Comparison of ENCODE assay signal across 23 cellular contexts in the genomic region with DNA sequence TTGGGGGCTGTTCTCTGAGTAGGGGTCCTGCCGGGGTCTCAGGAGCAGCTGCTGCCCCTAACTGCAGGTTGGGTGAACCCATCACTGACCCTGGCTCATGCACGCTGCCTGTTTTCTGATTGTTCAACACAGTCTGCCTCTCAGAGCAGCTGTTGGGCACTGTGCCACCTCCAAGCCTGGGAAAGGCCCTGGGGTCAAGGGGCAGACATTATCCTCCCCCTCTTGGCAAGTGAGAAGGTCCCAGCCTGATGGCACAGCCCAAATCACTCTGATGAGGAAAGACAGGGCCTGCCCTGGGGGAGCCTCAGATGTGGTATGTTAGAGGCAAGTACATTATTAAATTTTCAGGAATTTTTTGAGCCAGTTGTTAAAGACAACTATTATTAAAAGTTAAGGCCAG. TPM values are rescaled to one million over a fixed set of nuclear protein-coding genes. Genes with fewer than 3 reads are reported as not detected.
DNase-seq lines count a peak whose midpoint lies in the region; ATAC-seq, FAIRE-seq and TF ChIP-seq lines count a peak whose summit lies in the region.
"Had no signal": no experiment of that assay in that cellular context is flagged by ENCODE, and none has a peak within 500 bp of the region (broad histone marks: within the 10 kb centered on the region; RNA-seq: fewer than 3 reads in every experiment).

No MANE protein-coding gene starts in this region.

- peak in 1 of 2 donors; percentile 63 for TF ChIP-seq RAD21 in liver (IDR thresholded peaks at IDR 0.05)
- TF ChIP-seq RAD21 in HepG2 (CRISPR knock-in tag; IDR thresholded peaks at IDR 0.05): no peak

- POLR2A ChIA-PET in HepG2 (lab: Yijun Ruan, JAX): interaction anchor here (1.1 kb wide), 1 partner anchor 10 kb away, joined by 3 read pairs; no protein-coding TSS in a partner anchor

- no peaks in the 10 kb centered on the region for H3K9me3 ChIP-seq in liver (ENCODE audit: control insufficient read depth in 4 of 4, low read length in 3 of 4)
- H3K9me3 ChIP-seq in HepG2 (ENCODE audit: low read length): no peaks in the 10 kb centered on the region
- H3K9me3 ChIP-seq in colonic mucosa: no peaks in the 10 kb centered on the region
- no peaks in the 10 kb centered on the region for H3K9me3 ChIP-seq in mucosa of descending colon
- H3K9me3 ChIP-seq: HAP-1 had no signal

- TF ChIP-seq EP300 in HepG2 (IDR thresholded peaks at IDR 0.05; ENCODE audit: low read depth in 2 of 2, low read length in 2 of 2) (no peak), HepG2 (CRISPR knock-in tag; IDR thresholded peaks at IDR 0.05; ENCODE audit: borderline replicate concordance) (no peak)

- intact Hi-C loops in HepG2 (cut with micrococcal nuclease; ENCODE audit: unreplicated experiment) (no loop called here), colonic mucosa (cut with DNase I) (no loop called here), mucosa of descending colon (cut with DNase I, micrococcal nuclease) (no loop called here), head of caudate nucleus (cut with DNase I) (no loop called here)

- ATAC-seq in HepG2: no peak
- peak; percentile 13 for ATAC-seq in mucosa of descending colon
- ATAC-seq in HG02885 (IDR thresholded peaks at IDR 0.05; ENCODE audit: poor library complexity, unreplicated experiment): no peak
- ATAC-seq: CD8-positive, alpha-beta T cell had no signal

- H3K27me3 ChIP-seq in liver (ENCODE audit: control insufficient read depth in 4 of 4, insufficient read depth in 4 of 4, low read length in 3 of 4) (no peaks in the 10 kb centered on the region), HepG2 (ENCODE audit: control insufficient read depth in 1 of 2, insufficient read depth in 2 of 2, low read length in 2 of 2) (no peaks in the 10 kb centered on the region), colonic mucosa (no peaks in the 10 kb centered on the region)

- H3K79me2 ChIP-seq in HepG2 (ENCODE audit: insufficient read depth, low read length): no peaks in the 10 kb centered on the region

- in situ Hi-C loops in HepG2 (cut with HindIII; ENCODE audit: extremely low pct_ligation_motif_present, low pct_unique_long_range_greater_than_20kb): no loop called here

- no peak overlapping the region for H3K4me2 ChIP-seq in HepG2 (ENCODE audit: low read depth, low read length)

- no peak for TF ChIP-seq POLR2A in HepG2 (IDR thresholded peaks at IDR 0.05; ENCODE audit: insufficient read depth in 1 of 2, low read depth in 2 of 2, low read length in 2 of 2)

- H2AFZ ChIP-seq in HepG2 (ENCODE audit: low read length): no peak overlapping the region

- peaks cover 2 to 19% (median 10%) of the 10 kb centered on the region in 4 donors for H3K4me1 ChIP-seq in liver (ENCODE audit: control insufficient read depth in 4 of 4, insufficient read depth in 4 of 4, low read length in 3 of 4)
- H3K4me1 ChIP-seq in HepG2 (ENCODE audit: insufficient read depth, low read length): peaks cover 24% of the 10 kb centered on the region
- peaks cover 4% of the 10 kb centered on the region for H3K4me1 ChIP-seq in colonic mucosa
- H3K4me1 ChIP-seq in mucosa of descending colon (ENCODE audit: low read depth): peaks cover 22% of the 10 kb centered on the region
- H3K4me1 ChIP-seq: HAP-1 had no signal

- H3K9ac ChIP-seq in liver (ENCODE audit: low read depth in 1 of 2, low read length in 2 of 2) (no peak overlapping the region), HepG2 (ENCODE audit: insufficient read depth, low read depth, low read length) (no peak overlapping the region), colonic mucosa (ENCODE audit: low read depth in 2 of 2, low read length in 2 of 2) (no peak overlapping the region)

- no TSS peak for BruUV-seq in HepG2 (replicated peaks; lab: Mats Ljungman, UMichigan)

- WGBS in liver: 24% methylated on average over 2 of the region's 2 CpGs
- WGBS in HepG2 (ENCODE audit: low lambda C conversion rate): no CpG with 5 or more reads among the region's 2 CpGs

- no peak for FAIRE-seq in HepG2 (lab: Jason Lieb, UNC)
- FAIRE-seq: GM12892, GM19239 had no signal

- CTCF ChIA-PET in HepG2 (lab: Yijun Ruan, JAX; ENCODE audit: low intra/inter-chr PET ratio, low total read pairs): no interaction called here

- no peak for DNase-seq in HepG2 (ENCODE audit: low spot score)
- peak; percentile 69 for DNase-seq in colonic mucosa
- no peak for DNase-seq in mucosa of descending colon
- DNase-seq in head of caudate nucleus: no peak
- no peak for DNase-seq in cerebellar cortex (ENCODE audit: low spot score)
- DNase-seq: DND-41, GDM1, IMR-90, Kasumi-1, NCI-H1417 treated with DMSO at 0.1 percent for 48 hours, NCI-H2029, NCI-H2171 treated with DMSO at 0.1 percent for 48 hours, NCI-H524, OCI-M1, SHP77 had no signal

- H3K27ac ChIP-seq in liver (ENCODE audit: low read depth in 1 of 2, low read length in 2 of 2) (no peak overlapping the region), HepG2 (ENCODE audit: extremely low read length, insufficient read depth, low read length) (no peak overlapping the region), colonic mucosa (no peak overlapping the region)

- no peak overlapping the region for H3K4me3 ChIP-seq in liver (ENCODE audit: low read depth in 1 of 3, low read length in 3 of 3)
- H3K4me3 ChIP-seq in HepG2 (replicated peaks in 1 of 3; ENCODE audit: insufficient read depth in 1 of 3, low read depth in 2 of 3, low read length in 3 of 3): no peak overlapping the region
- no peak overlapping the region for H3K4me3 ChIP-seq in colonic mucosa
- no peak overlapping the region for H3K4me3 ChIP-seq in mucosa of descending colon
- H3K4me3 ChIP-seq: HAP-1 had no signal

- H3K36me3 ChIP-seq in liver (ENCODE audit: control insufficient read depth in 4 of 4, insufficient read depth in 3 of 4, low read depth in 1 of 4, low read length in 3 of 4): no peaks in the 10 kb centered on the region
- peaks cover 16 to 27% of the 10 kb centered on the region in 2 experiments; a peak in 4 of 5 replicates for H3K36me3 ChIP-seq in HepG2 (replicated peaks in 1 of 2; ENCODE audit: control insufficient read depth in 1 of 2, insufficient read depth in 2 of 2, low read length in 2 of 2)
- H3K36me3 ChIP-seq in colonic mucosa: no peaks in the 10 kb centered on the region
- H3K36me3 ChIP-seq in mucosa of descending colon (ENCODE audit: low read depth): no peaks in the 10 kb centered on the region
- H3K36me3 ChIP-seq: HAP-1 had no signal

- no peaks in the 10 kb centered on the region for H4K20me1 ChIP-seq in HepG2 (ENCODE audit: insufficient read depth, low read length)

- TF ChIP-seq CTCF in liver (IDR thresholded peaks at IDR 0.05; ENCODE audit: low read depth, low read length, missing input control) (no peak), HepG2 (CRISPR knock-in tag; IDR thresholded peaks at IDR 0.05) (no peak), colonic mucosa (IDR thresholded peaks at IDR 0.05) (no peak), mucosa of descending colon (IDR thresholded peaks at IDR 0.05) (no peak)

RNA-seq across cellular contexts. Expression of gene GNAT1, which starts 14.1 kb away (rescaled TPM):
- total RNA-seq in liver (under 1 TPM in 1 of 2 donors, not detected in 1; 0.08 TPM), HepG2 (2016; rRNA removed; fragmentation: Illumina TruSeq; extraction: Trizol) (0.15 TPM in 1 of 2 replicates, not detected in the other), colonic mucosa (not detected), mucosa of descending colon (not detected)
- polyA plus RNA-seq in liver (not detected), HepG2 (2011; rRNA removed) (0.03 TPM in 1 of 2 replicates, not detected in the other)
- 1.8 and 2.0 TPM in 2 replicates for total RNA-seq in HepG2 (2016; cell fraction: cytosol; rRNA removed; fragmentation: Illumina TruSeq; extraction: Trizol; ENCODE audit: low read depth)
- total RNA-seq in HepG2 (2016; cell fraction: insoluble cytoplasmic fraction; rRNA removed; fragmentation: Illumina TruSeq; extraction: Trizol): 0.09 and 0.28 TPM in 2 replicates
- 0.87 and 1.1 TPM in 2 replicates for total RNA-seq in HepG2 (2016; cell fraction: membrane; rRNA removed; fragmentation: Illumina TruSeq; extraction: Trizol)
- 0.25 and 0.44 TPM in 2 replicates for total RNA-seq in HepG2 (2016; cell fraction: nucleus; rRNA removed; fragmentation: Illumina TruSeq; extraction: Trizol)
- polyA plus RNA-seq in HepG2 (2011; cell fraction: cytosol; rRNA removed): not detected in 2 replicates
- polyA plus RNA-seq in HepG2 (2011; cell fraction: nucleus; rRNA removed): 0.14 and 0.33 TPM in 2 replicates
- polyA plus RNA-seq in HepG2 (2012): 0.08 TPM in 1 of 2 replicates, not detected in the other
- polyA plus RNA-seq in HepG2 (2016; cell fraction: cytosol; fragmentation: Illumina TruSeq; extraction: Trizol; ENCODE audit: low read depth): not detected in 2 replicates
- polyA plus RNA-seq in HepG2 (2016; cell fraction: insoluble cytoplasmic fraction; fragmentation: Illumina TruSeq; extraction: Trizol; ENCODE audit: low read depth): not detected in 2 replicates
- not detected in 2 replicates for polyA plus RNA-seq in HepG2 (2016; cell fraction: membrane; fragmentation: Illumina TruSeq; extraction: Trizol; ENCODE audit: low read depth)
- 0.31 TPM in 1 of 2 replicates, not detected in the other for polyA plus RNA-seq in HepG2 (2016; cell fraction: nucleus; fragmentation: Illumina TruSeq; extraction: Trizol; ENCODE audit: insufficient read depth, low read depth)
- polyA minus RNA-seq in HepG2 (2011; rRNA and poly(A)+ RNA removed; ENCODE audit: low replicate concordance): 0.47 and 2.3 TPM in 2 replicates
- polyA minus RNA-seq in HepG2 (2011; cell fraction: cytosol; rRNA and poly(A)+ RNA removed): 0.26 TPM in 1 of 2 replicates, not detected in the other
- polyA minus RNA-seq in HepG2 (2011; cell fraction: nucleus; rRNA and poly(A)+ RNA removed): 1.2 and 1.5 TPM in 2 replicates
- total RNA-seq: IMR-90 had no signal
- polyA plus RNA-seq: AG04450, BJ, IMR-90 had no signal

RNA-seq across cellular contexts. Expression of gene SEMA3F, which starts 22.2 kb away (rescaled TPM):
- total RNA-seq in liver (1 to 10 TPM; 1.6 to 4.8 TPM), HepG2 (2016; rRNA removed; fragmentation: Illumina TruSeq; extraction: Trizol) (3.6 and 7.6 TPM in 2 replicates), colonic mucosa (10 to 100 TPM; 14.7 to 24.0 TPM), mucosa of descending colon (10 to 100 TPM; 10.7 to 15.3 (median 14.6) TPM)
- polyA plus RNA-seq in liver (1 to 10 TPM in 1 of 2 donors, under 1 TPM in 1; 0.60 to 2.7 TPM), HepG2 (2011; rRNA removed) (14.8 and 17.2 TPM in 2 replicates)
- 1.5 and 1.7 TPM in 2 replicates for total RNA-seq in HepG2 (2016; cell fraction: cytosol; rRNA removed; fragmentation: Illumina TruSeq; extraction: Trizol; ENCODE audit: low read depth)
- total RNA-seq in HepG2 (2016; cell fraction: insoluble cytoplasmic fraction; rRNA removed; fragmentation: Illumina TruSeq; extraction: Trizol): 3.6 and 8.8 TPM in 2 replicates
- total RNA-seq in HepG2 (2016; cell fraction: membrane; rRNA removed; fragmentation: Illumina TruSeq; extraction: Trizol): 4.9 and 5.4 TPM in 2 replicates
- total RNA-seq in HepG2 (2016; cell fraction: nucleus; rRNA removed; fragmentation: Illumina TruSeq; extraction: Trizol): 8.8 and 9.1 TPM in 2 replicates
- polyA plus RNA-seq in HepG2 (2011; cell fraction: cytosol; rRNA removed): 13.5 and 13.7 TPM in 2 replicates
- 22.1 and 33.2 TPM in 2 replicates for polyA plus RNA-seq in HepG2 (2011; cell fraction: nucleus; rRNA removed)
- 9.5 and 12.9 TPM in 2 replicates for polyA plus RNA-seq in HepG2 (2012)
- polyA plus RNA-seq in HepG2 (2016; cell fraction: cytosol; fragmentation: Illumina TruSeq; extraction: Trizol; ENCODE audit: low read depth): 2.0 and 2.5 TPM in 2 replicates
- polyA plus RNA-seq in HepG2 (2016; cell fraction: insoluble cytoplasmic fraction; fragmentation: Illumina TruSeq; extraction: Trizol; ENCODE audit: low read depth): 6.6 and 7.1 TPM in 2 replicates
- polyA plus RNA-seq in HepG2 (2016; cell fraction: membrane; fragmentation: Illumina TruSeq; extraction: Trizol; ENCODE audit: low read depth): 5.8 and 6.2 TPM in 2 replicates
- 22.2 and 24.9 TPM in 2 replicates for polyA plus RNA-seq in HepG2 (2016; cell fraction: nucleus; fragmentation: Illumina TruSeq; extraction: Trizol; ENCODE audit: insufficient read depth, low read depth)
- 63.3 and 65.7 TPM in 2 replicates for polyA minus RNA-seq in HepG2 (2011; rRNA and poly(A)+ RNA removed; ENCODE audit: low replicate concordance)
- polyA minus RNA-seq in HepG2 (2011; cell fraction: cytosol; rRNA and poly(A)+ RNA removed): 14.4 and 15.7 TPM in 2 replicates
- polyA minus RNA-seq in HepG2 (2011; cell fraction: nucleus; rRNA and poly(A)+ RNA removed): 7.2 and 9.3 TPM in 2 replicates

RNA-seq across cellular contexts. Expression of gene SLC38A3, which starts 27.7 kb away (rescaled TPM):
- total RNA-seq in liver (100 to 1,000 TPM in 1 of 2 donors, 10 to 100 TPM in 1; 98.1 to 166 TPM), HepG2 (2016; rRNA removed; fragmentation: Illumina TruSeq; extraction: Trizol) (14.3 and 29.8 TPM in 2 replicates), colonic mucosa (under 1 TPM; 0.24 to 0.40 TPM), mucosa of descending colon (under 1 TPM in 2 of 3 donors, not detected in 1; 0.29 to 0.32 TPM)
- polyA plus RNA-seq in liver (100 to 1,000 TPM; 114 to 180 TPM), HepG2 (2011; rRNA removed) (164 and 247 TPM in 2 replicates)
- total RNA-seq in HepG2 (2016; cell fraction: cytosol; rRNA removed; fragmentation: Illumina TruSeq; extraction: Trizol; ENCODE audit: low read depth): 9.4 and 12.0 TPM in 2 replicates
- 14.3 and 31.3 TPM in 2 replicates for total RNA-seq in HepG2 (2016; cell fraction: insoluble cytoplasmic fraction; rRNA removed; fragmentation: Illumina TruSeq; extraction: Trizol)
- 13.7 and 15.1 TPM in 2 replicates for total RNA-seq in HepG2 (2016; cell fraction: membrane; rRNA removed; fragmentation: Illumina TruSeq; extraction: Trizol)
- 51.2 and 60.9 TPM in 2 replicates for total RNA-seq in HepG2 (2016; cell fraction: nucleus; rRNA removed; fragmentation: Illumina TruSeq; extraction: Trizol)
- polyA plus RNA-seq in HepG2 (2011; cell fraction: cytosol; rRNA removed): 69.6 and 77.8 TPM in 2 replicates
- 645 and 755 TPM in 2 replicates for polyA plus RNA-seq in HepG2 (2011; cell fraction: nucleus; rRNA removed)
- 101 and 126 TPM in 2 replicates for polyA plus RNA-seq in HepG2 (2012)
- 7.3 and 7.5 TPM in 2 replicates for polyA plus RNA-seq in HepG2 (2016; cell fraction: cytosol; fragmentation: Illumina TruSeq; extraction: Trizol; ENCODE audit: low read depth)
- polyA plus RNA-seq in HepG2 (2016; cell fraction: insoluble cytoplasmic fraction; fragmentation: Illumina TruSeq; extraction: Trizol; ENCODE audit: low read depth): 17.2 and 22.9 TPM in 2 replicates
- 12.8 and 13.7 TPM in 2 replicates for polyA plus RNA-seq in HepG2 (2016; cell fraction: membrane; fragmentation: Illumina TruSeq; extraction: Trizol; ENCODE audit: low read depth)
- polyA plus RNA-seq in HepG2 (2016; cell fraction: nucleus; fragmentation: Illumina TruSeq; extraction: Trizol; ENCODE audit: insufficient read depth, low read depth): 146 and 148 TPM in 2 replicates
- polyA minus RNA-seq in HepG2 (2011; rRNA and poly(A)+ RNA removed; ENCODE audit: low replicate concordance): 0.14 and 257 TPM in 2 replicates
- 61.1 and 83.0 TPM in 2 replicates for polyA minus RNA-seq in HepG2 (2011; cell fraction: cytosol; rRNA and poly(A)+ RNA removed)
- polyA minus RNA-seq in HepG2 (2011; cell fraction: nucleus; rRNA and poly(A)+ RNA removed): 113 and 140 TPM in 2 replicates

RNA-seq across cellular contexts. Expression of gene GNAI2, which starts 58.7 kb away (rescaled TPM):
- total RNA-seq in liver (10 to 100 TPM; 58.3 to 65.0 TPM), HepG2 (2016; rRNA removed; fragmentation: Illumina TruSeq; extraction: Trizol) (34.5 and 51.1 TPM in 2 replicates), colonic mucosa (10 to 100 TPM; 48.7 to 77.4 TPM), mucosa of descending colon (100 to 1,000 TPM in 1 of 3 donors, 10 to 100 TPM in 2; 47.0 to 190 (median 96.4) TPM)
- polyA plus RNA-seq in liver (10 to 100 TPM; 59.5 to 86.3 TPM), HepG2 (2011; rRNA removed) (66.1 and 66.2 TPM in 2 replicates)
- total RNA-seq in HepG2 (2016; cell fraction: cytosol; rRNA removed; fragmentation: Illumina TruSeq; extraction: Trizol; ENCODE audit: low read depth): 26.6 and 32.1 TPM in 2 replicates
- total RNA-seq in HepG2 (2016; cell fraction: insoluble cytoplasmic fraction; rRNA removed; fragmentation: Illumina TruSeq; extraction: Trizol): 33.4 and 51.3 TPM in 2 replicates
- 43.7 and 48.0 TPM in 2 replicates for total RNA-seq in HepG2 (2016; cell fraction: membrane; rRNA removed; fragmentation: Illumina TruSeq; extraction: Trizol)
- 26.6 and 32.5 TPM in 2 replicates for total RNA-seq in HepG2 (2016; cell fraction: nucleus; rRNA removed; fragmentation: Illumina TruSeq; extraction: Trizol)
- 64.5 and 77.2 TPM in 2 replicates for polyA plus RNA-seq in HepG2 (2011; cell fraction: cytosol; rRNA removed)
- polyA plus RNA-seq in HepG2 (2011; cell fraction: nucleus; rRNA removed): 39.4 and 42.6 TPM in 2 replicates
- 25.4 and 25.9 TPM in 2 replicates for polyA plus RNA-seq in HepG2 (2012)
- polyA plus RNA-seq in HepG2 (2016; cell fraction: cytosol; fragmentation: Illumina TruSeq; extraction: Trizol; ENCODE audit: low read depth): 37.3 and 42.8 TPM in 2 replicates
- 57.1 and 66.6 TPM in 2 replicates for polyA plus RNA-seq in HepG2 (2016; cell fraction: insoluble cytoplasmic fraction; fragmentation: Illumina TruSeq; extraction: Trizol; ENCODE audit: low read depth)
- polyA plus RNA-seq in HepG2 (2016; cell fraction: membrane; fragmentation: Illumina TruSeq; extraction: Trizol; ENCODE audit: low read depth): 69.3 and 71.1 TPM in 2 replicates
- polyA plus RNA-seq in HepG2 (2016; cell fraction: nucleus; fragmentation: Illumina TruSeq; extraction: Trizol; ENCODE audit: insufficient read depth, low read depth): 73.5 and 75.3 TPM in 2 replicates
- 111 and 236 TPM in 2 replicates for polyA minus RNA-seq in HepG2 (2011; rRNA and poly(A)+ RNA removed; ENCODE audit: low replicate concordance)
- polyA minus RNA-seq in HepG2 (2011; cell fraction: cytosol; rRNA and poly(A)+ RNA removed): 26.0 and 26.4 TPM in 2 replicates
- polyA minus RNA-seq in HepG2 (2011; cell fraction: nucleus; rRNA and poly(A)+ RNA removed): 16.4 and 20.0 TPM in 2 replicates

Comparison
In these comparisons a context has a peak if more than half of its experiments do, and no peak if none do; other contexts are left out.
1. RNA of gene SLC38A3, which starts 27.7 kb away (total RNA-seq): 98.1 to 166 TPM in liver and 9.4 to 60.9 TPM in HepG2; 0.24 to 0.40 TPM in colonic mucosa and 0.29 to 0.32 TPM in mucosa of descending colon; every median in the first group is over 4 times any median in the second.